In genomic region chr9:95181226-95181818, GRCh38 we compare ENCODE assay signal across 11 cellular contexts.
DNase-seq lines count a peak whose midpoint lies in the region; ATAC-seq and TF ChIP-seq lines count a peak whose summit lies in the region.
"Had no signal": no experiment of that assay in that cellular context is flagged by ENCODE, and none has a peak within 500 bp of the region (broad histone marks: within the 10 kb centered on the region; RNA-seq: fewer than 3 reads in every experiment).

No MANE protein-coding gene starts in this region.

- H2BK15ac ChIP-seq in H9 (ENCODE audit: low read depth, low read length) = no peak overlapping the region

- H2BK5ac ChIP-seq in H9 (ENCODE audit: insufficient read length, low read length) = no peak overlapping the region

- TF ChIP-seq POLR2A in adrenal gland (IDR thresholded peaks at IDR 0.05) = no peak

- H4K8ac ChIP-seq in H9 (replicated peaks; ENCODE audit: insufficient read length, low read depth, low read length) = no peak overlapping the region

- H3K9me3 ChIP-seq in H9 (ENCODE audit: control insufficient read depth, low read depth, low read length) (no peaks in the 10 kb centered on the region), adrenal gland (replicated peaks in 1 of 3) (no peaks in the 10 kb centered on the region)

- no peak overlapping the region for H3K14ac ChIP-seq in H9 (ENCODE audit: insufficient read depth, low read length)

- no peak overlapping the region for H2BK120ac ChIP-seq in H9 (ENCODE audit: low read depth, low read length, poor library complexity, severe bottlenecking)

- H3K23me2 ChIP-seq in H9 (ENCODE audit: insufficient read length, low read depth, low read length, poor library complexity, severe bottlenecking) = no peaks in the 10 kb centered on the region

- no peak overlapping the region for H3K9ac ChIP-seq in H9 (ENCODE audit: extremely low read depth, insufficient read length, low read length)

- H3K27ac ChIP-seq in H9 (ENCODE audit: insufficient read length, low read depth, low read length) (no peak overlapping the region), adrenal gland (no peak overlapping the region)
- H3K27ac ChIP-seq: HL-60 had no signal

- H3K4ac ChIP-seq in H9 (ENCODE audit: low read depth, low read length) = no peak overlapping the region

- H4K20me1 ChIP-seq in H9 (ENCODE audit: control insufficient read depth, insufficient read depth, insufficient read length) = peaks cover 3% of the 10 kb centered on the region

- H3K79me2 ChIP-seq in H9 (ENCODE audit: insufficient read depth, low read length) = no peaks in the 10 kb centered on the region

- H2AK5ac ChIP-seq in H9 (ENCODE audit: insufficient read length, low read length) = no peak overlapping the region

- TF ChIP-seq CTCF in CD14-positive monocyte (IDR thresholded peaks at IDR 0.05) (peak; percentile 81), H9 (conservative IDR thresholded peaks at IDR 0.05) (peak; percentile 73), adrenal gland (IDR thresholded peaks at IDR 0.05) (peak in 5 of 6 experiments; percentile 7 to 61 (median 39))

- H4K5ac ChIP-seq in H9 (ENCODE audit: insufficient read length, low read depth, low read length) = no peak overlapping the region

- no peak overlapping the region for H3K23ac ChIP-seq in H9 (ENCODE audit: insufficient read length, low read depth, low read length)

- no peak overlapping the region for H3K4me3 ChIP-seq in adrenal gland

- no peak overlapping the region for H4K91ac ChIP-seq in H9 (ENCODE audit: insufficient read length, low read depth, low read length)

- H3K4me2 ChIP-seq in H9 (ENCODE audit: insufficient read depth, insufficient read length, low read length) = no peak overlapping the region

- DNase-seq in CD14-positive monocyte (ENCODE audit: low spot score) (no peak), H9 (no peak), adrenal gland (no peak), lung microvascular endothelial cell (ENCODE audit: low read depth in 2 of 2) (peak; percentile 12 to 37)
- no peak for DNase-seq in stimulated activated CD4-positive, alpha-beta T cell treated with anti-CD3 and anti-CD28 coated beads, Interleukin-4, amount 100 ng/mL, for 24 hours
- DNase-seq: anterior cingulate cortex had no signal

- H3K56ac ChIP-seq in H9 (ENCODE audit: insufficient read length, low read depth, low read length) = no peak overlapping the region

- no peaks in the 10 kb centered on the region for H3K79me1 ChIP-seq in H9 (ENCODE audit: insufficient read depth, low read depth, low read length, poor library complexity, severe bottlenecking)

- H3K4me1 Mint-ChIP-seq in CD14-positive monocyte (no peaks in the 10 kb centered on the region), H9 (peaks cover 16 to 21% of the 10 kb centered on the region in 2 experiments)

- H3K36me3 Mint-ChIP-seq in CD14-positive monocyte (peaks cover 2 to 3% of the 10 kb centered on the region in 2 donors), H9 (ENCODE audit: insufficient read depth in 1 of 3, low read depth in 3 of 3) (no peaks in the 10 kb centered on the region)

- H3K27ac Mint-ChIP-seq in CD14-positive monocyte (no peak overlapping the region), H9 (no peak overlapping the region)
- H3K27ac Mint-ChIP-seq: T-helper 1 cell treated with Interleukin-12 subunit alpha and Interleukin-12 subunit beta and Interleukin-4 antibody, amounts not matched to agents 30 μg/mL and 1 μg/mL, for 36 hours had no signal

- H3T11ph ChIP-seq in H9 (ENCODE audit: low read length) = no peak overlapping the region

- H3K27me3 Mint-ChIP-seq in CD14-positive monocyte (ENCODE audit: low read depth in 3 of 3) = peaks cover 0 to 4% (median 2%) of the 10 kb centered on the region in 3 donors
- no peaks in the 10 kb centered on the region; the same call in 1 of the 2 replicates for H3K27me3 Mint-ChIP-seq in H9 (ENCODE audit: low read depth)

- WGBS in H9 (ENCODE audit: extremely low coverage, insufficient read length, low lambda C conversion rate) = no CpG with 5 or more reads among the region's 3 CpGs
- 72 to 79% (median 75%) methylated on average over 3 of the region's 3 CpGs for WGBS in adrenal gland, 4 donors

- intact Hi-C loops in CD14-positive monocyte (cut with micrococcal nuclease) = no loop called here
- intact Hi-C loops in adrenal gland (cut with DNase I) = no loop called here

- H3K4me1 ChIP-seq in H9 (ENCODE audit: insufficient read depth, low read length) (no peaks in the 10 kb centered on the region), adrenal gland (replicated peaks in 1 of 2) (no peaks in the 10 kb centered on the region)

- no peak overlapping the region for H2AFZ ChIP-seq in H9 (ENCODE audit: low read length)

- H3K27me3 ChIP-seq in H9 (ENCODE audit: insufficient read depth, low read length) = no peaks in the 10 kb centered on the region
- no peaks in the 10 kb centered on the region for H3K27me3 ChIP-seq in adrenal gland

- H2BK12ac ChIP-seq in H9 (ENCODE audit: insufficient read length, low read depth, low read length) = no peak overlapping the region

- H3K18ac ChIP-seq in H9 (ENCODE audit: insufficient read length, low read depth, low read length) = no peak overlapping the region

- H3K4me3 Mint-ChIP-seq in CD14-positive monocyte = no peak overlapping the region
- H3K4me3 Mint-ChIP-seq in H9 = no peak overlapping the region
- H3K4me3 Mint-ChIP-seq: T-helper 1 cell treated with Interleukin-12 subunit alpha and Interleukin-12 subunit beta and Interleukin-4 antibody, amounts not matched to agents 30 μg/mL and 1 μg/mL, for 36 hours had no signal

- ATAC-seq in HG03025 (IDR thresholded peaks at IDR 0.05; ENCODE audit: low FRiP score, unreplicated experiment) = no peak
- ATAC-seq in HG03378 (IDR thresholded peaks at IDR 0.05; ENCODE audit: unreplicated experiment) = no peak
- no peak for ATAC-seq in HG02970 (IDR thresholded peaks at IDR 0.05; ENCODE audit: low FRiP score, unreplicated experiment)

- no peaks in the 10 kb centered on the region for H3K36me3 ChIP-seq in adrenal gland (replicated peaks in 1 of 2)

- no peak overlapping the region for H2BK20ac ChIP-seq in H9 (ENCODE audit: low read depth, low read length, poor library complexity, severe bottlenecking)

- H3K9me3 Mint-ChIP-seq in CD14-positive monocyte = peaks cover 0 to 2% (median 0%) of the 10 kb centered on the region in 7 donors
- no peaks in the 10 kb centered on the region for H3K9me3 Mint-ChIP-seq in H9
- H3K9me3 Mint-ChIP-seq: T-helper 1 cell treated with Interleukin-12 subunit alpha and Interleukin-12 subunit beta and Interleukin-4 antibody, amounts not matched to agents 30 μg/mL and 1 μg/mL, for 36 hours had no signal

Comparison
In these comparisons a context has a peak if more than half of its experiments do, and no peak if none do; other contexts are left out.
1. DNase-seq: peak in lung microvascular endothelial cell (2 of 2); none in CD14-positive monocyte (single experiment), H9 (single experiment), adrenal gland (0 of 7) and stimulated activated CD4-positive, alpha-beta T cell treated with anti-CD3 and anti-CD28 coated beads, Interleukin-4, amount 100 ng/mL, for 24 hours (single experiment).
2. Peak in every context shown above with its lines, with median percentiles within 50 percentile points of each other: CTCF ChIP-seq.